In genomic region chr2:69559696-69560482, GRCh38 we compare ENCODE assay signal across 8 cellular contexts.
A peak's percentile ranks its signal among the peaks of the same experiment; 100 is the strongest.
DNase-seq lines count a peak whose midpoint lies in the region; ATAC-seq and TF ChIP-seq lines count a peak whose summit lies in the region.

No MANE protein-coding gene starts in this region.

- ATAC-seq in GM18511 (IDR thresholded peaks at IDR 0.05; ENCODE audit: unreplicated experiment) (peak; percentile 72), HG02970 (IDR thresholded peaks at IDR 0.05; ENCODE audit: low FRiP score, unreplicated experiment) (no peak)
- ATAC-seq in natural killer cell treated with Interleukin-12 subunit alpha and Interleukin-12 subunit beta and Interleukin-15 and Interleukin-18, amount 100 ng/mL, for 72 hours = peak; percentile 73 to 79

- peaks cover 42 to 54% of the 10 kb centered on the region in 2 donors for H3K4me1 Mint-ChIP-seq in natural killer cell treated with Interleukin-12 subunit alpha and Interleukin-12 subunit beta and Interleukin-15 and Interleukin-18, amount 100 ng/mL, for 72 hours (ENCODE audit: low read depth in 2 of 2)

- 79% methylated on average over 6 of the region's 6 CpGs for WGBS in SK-N-SH (ENCODE audit: low lambda C conversion rate)

- TF ChIP-seq CTCF in BE2C (IDR thresholded peaks at IDR 0.05; ENCODE audit: low read depth, low read length) = peak; percentile 66
- TF ChIP-seq CTCF in KMS-11 (conservative IDR thresholded peaks at IDR 0.05; ENCODE audit: low read depth, low read length) = peak; percentile 90
- peak; percentile 66 for TF ChIP-seq CTCF in SK-N-SH (IDR thresholded peaks at IDR 0.05)

- no peaks in the 10 kb centered on the region for H3K9me3 ChIP-seq in BE2C
- H3K9me3 ChIP-seq in SK-N-SH = no peaks in the 10 kb centered on the region

- H3K4me2 ChIP-seq in KMS-11 (no peak overlapping the region), SK-N-SH (no peak overlapping the region)

- DNase-seq in BE2C = no peak
- DNase-seq in SK-N-SH = peak; percentile 44
- peak; percentile 70 to 77 for DNase-seq in erythroblast (lab: John Stamatoyannopoulos, UW)
- DNase-seq in natural killer cell treated with Interleukin-12 subunit alpha and Interleukin-12 subunit beta and Interleukin-15 and Interleukin-18, amount 100 ng/mL, for 72 hours (ENCODE audit: low spot score) = no peak
- no peak for DNase-seq in activated effector memory CD4-positive, alpha-beta T cell treated with anti-CD3 and anti-CD28 coated beads, Interleukin-2, amount 50 U/mL, for 16 hours

- H4K20me1 ChIP-seq in KMS-11 (ENCODE audit: insufficient read depth) (no peaks in the 10 kb centered on the region), SK-N-SH (ENCODE audit: insufficient read depth) (peaks cover 54% of the 10 kb centered on the region)

- peaks cover 11% of the 10 kb centered on the region for H3F3A ChIP-seq in SK-N-SH (replicated peaks; ENCODE audit: insufficient read depth)

- H3K27me3 Mint-ChIP-seq in natural killer cell treated with Interleukin-12 subunit alpha and Interleukin-12 subunit beta and Interleukin-15 and Interleukin-18, amount 100 ng/mL, for 72 hours = no peaks in the 10 kb centered on the region

- H3K27ac Mint-ChIP-seq in natural killer cell treated with Interleukin-12 subunit alpha and Interleukin-12 subunit beta and Interleukin-15 and Interleukin-18, amount 100 ng/mL, for 72 hours = peak overlapping the region in 1 of 2 donors; percentile 3

- H3K9me3 Mint-ChIP-seq in natural killer cell treated with Interleukin-12 subunit alpha and Interleukin-12 subunit beta and Interleukin-15 and Interleukin-18, amount 100 ng/mL, for 72 hours = no peaks in the 10 kb centered on the region

- peaks cover 2% of the 10 kb centered on the region for H3K36me3 Mint-ChIP-seq in natural killer cell treated with Interleukin-12 subunit alpha and Interleukin-12 subunit beta and Interleukin-15 and Interleukin-18, amount 100 ng/mL, for 72 hours

- CTCF ChIA-PET in SK-N-SH (lab: Yijun Ruan, JAX) = interaction anchor here (0.8 to 9.4 kb wide), 12 partner anchors 12 to 266 kb away, joined by 3 to 53 read pairs (median 3); no protein-coding TSS in a partner anchor

- POLR2A ChIA-PET in SK-N-SH (lab: Yijun Ruan, JAX) = no interaction called here

- H3K4me3 Mint-ChIP-seq in natural killer cell treated with Interleukin-12 subunit alpha and Interleukin-12 subunit beta and Interleukin-15 and Interleukin-18, amount 100 ng/mL, for 72 hours = no peak overlapping the region

- H3K9me2 ChIP-seq in SK-N-SH = no peaks in the 10 kb centered on the region

- peak; percentile 86 for TF ChIP-seq RAD21 in SK-N-SH (IDR thresholded peaks at IDR 0.05; ENCODE audit: low read length)

- no peak for TF ChIP-seq EP300 in SK-N-SH (IDR thresholded peaks at IDR 0.05; ENCODE audit: borderline replicate concordance in 1 of 2, low read depth in 1 of 2, low read length in 1 of 2)

- H3K79me2 ChIP-seq in KMS-11 (ENCODE audit: insufficient read depth, low read depth) (no peaks in the 10 kb centered on the region; the same call in 1 of the 2 replicates), SK-N-SH (ENCODE audit: insufficient read depth) (peaks cover 94% of the 10 kb centered on the region)

- H2AFZ ChIP-seq in KMS-11 (ENCODE audit: low read depth) (no peak overlapping the region), SK-N-SH (ENCODE audit: low read depth) (no peak overlapping the region)

- H3K4me1 ChIP-seq in BE2C = no peaks in the 10 kb centered on the region
- H3K4me1 ChIP-seq in KMS-11 (ENCODE audit: low read depth, poor library complexity, severe bottlenecking) = peaks cover 13% of the 10 kb centered on the region
- H3K4me1 ChIP-seq in SK-N-SH (ENCODE audit: control insufficient read depth in 1 of 2, insufficient read depth in 2 of 2, low read depth in 1 of 2, low read length in 1 of 2) = peaks cover 5 to 12% of the 10 kb centered on the region in 2 experiments

- H3K27ac ChIP-seq in KMS-11 (no peak overlapping the region), SK-N-SH (ENCODE audit: low read depth in 2 of 2, low read length in 1 of 2) (no peak overlapping the region)

- no peaks in the 10 kb centered on the region for H3K27me3 ChIP-seq in BE2C
- no peaks in the 10 kb centered on the region for H3K27me3 ChIP-seq in KMS-11 (ENCODE audit: insufficient read depth, low read depth)
- no peaks in the 10 kb centered on the region for H3K27me3 ChIP-seq in SK-N-SH (ENCODE audit: insufficient read depth)

- TF ChIP-seq POLR2A in erythroblast (IDR thresholded peaks at IDR 0.05; ENCODE audit: low read length) = no peak

- H3K9ac ChIP-seq in KMS-11 (no peak overlapping the region), SK-N-SH (no peak overlapping the region)

- H3K4me3 ChIP-seq in BE2C (ENCODE audit: low read depth, low read length) (no peak overlapping the region), KMS-11 (IDR thresholded peaks at IDR 0.05; ENCODE audit: insufficient read depth, low read depth, low read length) (no peak overlapping the region), SK-N-SH (ENCODE audit: low read depth in 2 of 2, low read length in 1 of 2) (no peak overlapping the region)

- no peaks in the 10 kb centered on the region for H3K36me3 ChIP-seq in BE2C
- no peaks in the 10 kb centered on the region for H3K36me3 ChIP-seq in KMS-11 (ENCODE audit: insufficient read depth)
- H3K36me3 ChIP-seq in SK-N-SH (replicated peaks in 1 of 2; ENCODE audit: control insufficient read depth in 1 of 2, insufficient read depth in 2 of 2, low read length in 1 of 2) = peaks cover 3 to 4% of the 10 kb centered on the region in 2 experiments

TF ChIP-seq in SK-N-SH, 30 proteins besides CTCF, POLR2A, EP300 and RAD21:
- TF ChIP-seq NFIC (IDR thresholded peaks at IDR 0.05; ENCODE audit: borderline replicate concordance) = no peak
- TF ChIP-seq CHD2 (IDR thresholded peaks at IDR 0.05; ENCODE audit: low read length, partially characterized antibody) = peak; percentile 7
- TF ChIP-seq MAX (IDR thresholded peaks at IDR 0.05; ENCODE audit: low read depth) = no peak
- peak; percentile 70 for TF ChIP-seq SMC3 (IDR thresholded peaks at IDR 0.05; ENCODE audit: low read depth, low read length)
- no peak for TF ChIP-seq TEAD4 (IDR thresholded peaks at IDR 0.05; ENCODE audit: borderline replicate concordance, insufficient read depth)
- TF ChIP-seq, protein P1, sequence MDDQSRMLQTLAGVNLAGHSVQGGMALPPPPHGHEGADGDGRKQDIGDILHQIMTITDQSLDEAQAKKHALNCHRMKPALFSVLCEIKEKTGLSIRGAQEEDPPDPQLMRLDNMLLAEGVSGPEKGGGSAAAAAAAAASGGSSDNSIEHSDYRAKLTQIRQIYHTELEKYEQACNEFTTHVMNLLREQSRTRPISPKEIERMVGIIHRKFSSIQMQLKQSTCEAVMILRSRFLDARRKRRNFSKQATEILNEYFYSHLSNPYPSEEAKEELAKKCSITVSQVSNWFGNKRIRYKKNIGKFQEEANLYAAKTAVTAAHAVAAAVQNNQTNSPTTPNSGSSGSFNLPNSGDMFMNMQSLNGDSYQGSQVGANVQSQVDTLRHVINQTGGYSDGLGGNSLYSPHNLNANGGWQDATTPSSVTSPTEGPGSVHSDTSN (IDR thresholded peaks at IDR 0.05) = peak; percentile 29; the same call in 1 of the 2 replicates

Comparison
In these comparisons a context has a peak if more than half of its experiments do, and no peak if none do; other contexts are left out.
1. DNase-seq: peak in SK-N-SH (single experiment) and erythroblast (2 of 2); none in BE2C (single experiment), natural killer cell treated with Interleukin-12 subunit alpha and Interleukin-12 subunit beta and Interleukin-15 and Interleukin-18, amount 100 ng/mL, for 72 hours (single experiment) and activated effector memory CD4-positive, alpha-beta T cell treated with anti-CD3 and anti-CD28 coated beads, Interleukin-2, amount 50 U/mL, for 16 hours (single experiment).
2. Peak in every context shown above with its lines, with median percentiles within 50 percentile points of each other: CTCF ChIP-seq.